Comparison of ENCODE assay signal across 1 cellular context in the genomic region with DNA sequence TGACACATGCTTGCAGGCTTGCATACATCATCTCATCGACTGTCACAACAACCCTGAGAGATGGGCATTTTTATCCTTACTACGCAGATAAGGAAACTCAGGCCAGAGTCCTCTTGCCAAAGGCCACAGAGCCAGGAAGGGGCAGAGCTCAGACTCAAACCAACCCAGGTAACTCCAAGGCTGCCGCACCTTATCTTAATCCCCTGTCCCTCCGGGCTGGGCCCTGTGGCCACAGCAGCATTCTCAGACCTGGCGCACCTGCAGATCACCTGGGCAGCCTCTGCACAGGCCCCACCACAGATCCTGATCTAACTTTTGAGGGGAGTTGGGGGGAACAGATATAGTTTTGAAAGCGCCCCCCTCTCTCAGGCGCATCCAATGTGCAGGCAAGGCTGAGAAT.
TF ChIP-seq lines count a peak whose summit lies in the region.

No MANE protein-coding gene starts in this region.

TF ChIP-seq in HepG2, 621 proteins besides CTCF, POLR2A, EP300 and RAD21 (continued from another document):
- TF ChIP-seq, protein P1, sequence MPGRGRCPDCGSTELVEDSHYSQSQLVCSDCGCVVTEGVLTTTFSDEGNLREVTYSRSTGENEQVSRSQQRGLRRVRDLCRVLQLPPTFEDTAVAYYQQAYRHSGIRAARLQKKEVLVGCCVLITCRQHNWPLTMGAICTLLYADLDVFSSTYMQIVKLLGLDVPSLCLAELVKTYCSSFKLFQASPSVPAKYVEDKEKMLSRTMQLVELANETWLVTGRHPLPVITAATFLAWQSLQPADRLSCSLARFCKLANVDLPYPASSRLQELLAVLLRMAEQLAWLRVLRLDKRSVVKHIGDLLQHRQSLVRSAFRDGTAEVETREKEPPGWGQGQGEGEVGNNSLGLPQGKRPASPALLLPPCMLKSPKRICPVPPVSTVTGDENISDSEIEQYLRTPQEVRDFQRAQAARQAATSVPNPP (CRISPR knock-in tag; IDR thresholded peaks at IDR 0.05), result no peak
- TF ChIP-seq RORA (CRISPR knock-in tag; IDR thresholded peaks at IDR 0.05) (no peak), ZNF776 (CRISPR knock-in tag; IDR thresholded peaks at IDR 0.05) (no peak), NBN (conservative IDR thresholded peaks at IDR 0.05) (no peak)
- TF ChIP-seq, protein P2, sequence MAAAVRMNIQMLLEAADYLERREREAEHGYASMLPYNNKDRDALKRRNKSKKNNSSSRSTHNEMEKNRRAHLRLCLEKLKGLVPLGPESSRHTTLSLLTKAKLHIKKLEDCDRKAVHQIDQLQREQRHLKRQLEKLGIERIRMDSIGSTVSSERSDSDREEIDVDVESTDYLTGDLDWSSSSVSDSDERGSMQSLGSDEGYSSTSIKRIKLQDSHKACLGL (CRISPR knock-in tag; IDR thresholded peaks at IDR 0.05), result no peak
